ENCODE assay signal across 9 cellular contexts in genomic region chrX:45803383-45803921, GRCh38.
A peak's percentile ranks its signal among the peaks of the same experiment; 100 is the strongest.
DNase-seq lines count a peak whose midpoint lies in the region; ATAC-seq and TF ChIP-seq lines count a peak whose summit lies in the region.
"Had no signal": no experiment of that assay in that cellular context is flagged by ENCODE, and none has a peak within 500 bp of the region (broad histone marks: within the 10 kb centered on the region; RNA-seq: fewer than 3 reads in every experiment).

No MANE protein-coding gene starts in this region.

- no peaks in the 10 kb centered on the region for H3K9me2 ChIP-seq in Karpas-422 (replicated peaks; ENCODE audit: insufficient read depth, low read length)

- DNase-seq in EH (ENCODE audit: low read depth) (peak; percentile 92), NCI-H226 (peak; percentile 78), mesothelial cell of epicardium (ENCODE audit: low spot score in 2 of 2, unreplicated experiment in 2 of 2) (no peak), Karpas-422 (no peak), right lobe of liver (no peak), DMS 273 treated with DMSO at 0.1 percent for 48 hours (lab: John Stamatoyannopoulos, UW) (no peak)

- H3K27me3 ChIP-seq in Karpas-422 (ENCODE audit: low read length) (no peaks in the 10 kb centered on the region), right lobe of liver (no peaks in the 10 kb centered on the region)

- no peaks in the 10 kb centered on the region for H3K36me3 ChIP-seq in Karpas-422 (ENCODE audit: insufficient read depth, low read length)
- no peaks in the 10 kb centered on the region for H3K36me3 ChIP-seq in right lobe of liver

- H3K27ac Mint-ChIP-seq in activated naive CD4-positive, alpha-beta T cell treated with anti-CD3 and anti-CD28 coated beads, Interleukin-2, amount 50 U/mL, for 24 hours, result peak overlapping the region; percentile 90
- H3K27ac Mint-ChIP-seq in mesothelial cell of epicardium, result peak overlapping the region; percentile 85
- H3K27ac Mint-ChIP-seq: dendritic cell treated with granulocyte-macrophage colony-stimulating factor and Interleukin-4, amounts not matched to agents 40 ng/mL and 50 ng/mL, for 4 days had no signal

- H3K9me3 ChIP-seq in Karpas-422 (ENCODE audit: low read length) (no peaks in the 10 kb centered on the region), right lobe of liver (no peaks in the 10 kb centered on the region)

- no peaks in the 10 kb centered on the region for H3K27me3 Mint-ChIP-seq in activated naive CD4-positive, alpha-beta T cell treated with anti-CD3 and anti-CD28 coated beads, Interleukin-2, amount 50 U/mL, for 24 hours
- no peaks in the 10 kb centered on the region for H3K27me3 Mint-ChIP-seq in mesothelial cell of epicardium (ENCODE audit: low read depth)

- no peaks in the 10 kb centered on the region for H4K20me1 ChIP-seq in Karpas-422 (ENCODE audit: insufficient read depth, low read depth, low read length)

- peaks cover 17% of the 10 kb centered on the region for H3K36me3 Mint-ChIP-seq in activated naive CD4-positive, alpha-beta T cell treated with anti-CD3 and anti-CD28 coated beads, Interleukin-2, amount 50 U/mL, for 24 hours
- peaks cover 3% of the 10 kb centered on the region for H3K36me3 Mint-ChIP-seq in mesothelial cell of epicardium

- TF ChIP-seq CTCF in mesothelial cell of epicardium (IDR thresholded peaks at IDR 0.05; ENCODE audit: unreplicated experiment), result no peak
- TF ChIP-seq CTCF in right lobe of liver (IDR thresholded peaks at IDR 0.05), result no peak

- no peak overlapping the region for H3K9ac ChIP-seq in Karpas-422 (ENCODE audit: low read length)

- no peak overlapping the region for H3K27ac ChIP-seq in Karpas-422 (ENCODE audit: low read length)
- H3K27ac ChIP-seq in right lobe of liver, result no peak overlapping the region

- intact Hi-C loops in right lobe of liver (cut with DNase I), result no loop called here

- H3K4me1 Mint-ChIP-seq in activated naive CD4-positive, alpha-beta T cell treated with anti-CD3 and anti-CD28 coated beads, Interleukin-2, amount 50 U/mL, for 24 hours, result peaks cover 65% of the 10 kb centered on the region
- H3K4me1 Mint-ChIP-seq in mesothelial cell of epicardium, result peaks cover 42% of the 10 kb centered on the region

- no peaks in the 10 kb centered on the region for H3K9me3 Mint-ChIP-seq in activated naive CD4-positive, alpha-beta T cell treated with anti-CD3 and anti-CD28 coated beads, Interleukin-2, amount 50 U/mL, for 24 hours
- H3K9me3 Mint-ChIP-seq in mesothelial cell of epicardium, result peaks cover 17% of the 10 kb centered on the region
- H3K9me3 Mint-ChIP-seq: dendritic cell treated with granulocyte-macrophage colony-stimulating factor and Interleukin-4, amounts not matched to agents 40 ng/mL and 50 ng/mL, for 4 days had no signal

- H3K4me2 ChIP-seq in Karpas-422 (ENCODE audit: low read depth, low read length, poor library complexity, severe bottlenecking), result no peak overlapping the region

- WGBS in right lobe of liver (ENCODE audit: insufficient coverage, low coverage, low lambda C conversion rate, missing lambda C conversion rate), result 35% methylated on average over 4 of the region's 4 CpGs

- no peaks in the 10 kb centered on the region for H3K79me2 ChIP-seq in Karpas-422 (ENCODE audit: low read length)

- H3K4me3 Mint-ChIP-seq in activated naive CD4-positive, alpha-beta T cell treated with anti-CD3 and anti-CD28 coated beads, Interleukin-2, amount 50 U/mL, for 24 hours, result peak overlapping the region; percentile 87
- no peak overlapping the region for H3K4me3 Mint-ChIP-seq in mesothelial cell of epicardium
- H3K4me3 Mint-ChIP-seq: dendritic cell treated with granulocyte-macrophage colony-stimulating factor and Interleukin-4, amounts not matched to agents 40 ng/mL and 50 ng/mL, for 4 days had no signal

- no peak overlapping the region for H2AFZ ChIP-seq in Karpas-422 (ENCODE audit: low read length)

- no peak for TF ChIP-seq POLR2A in right lobe of liver (IDR thresholded peaks at IDR 0.05)

- no peak overlapping the region for H3K4me3 ChIP-seq in Karpas-422 (ENCODE audit: low read length)
- H3K4me3 ChIP-seq in right lobe of liver, result no peak overlapping the region

- H3K4me1 ChIP-seq in Karpas-422 (ENCODE audit: low read length) (no peaks in the 10 kb centered on the region), right lobe of liver (no peaks in the 10 kb centered on the region)

- no peak for ATAC-seq in GM21529 (IDR thresholded peaks at IDR 0.05; ENCODE audit: unreplicated experiment)
- no peak for ATAC-seq in right lobe of liver

Comparison
In these comparisons a context has a peak if more than half of its experiments do, and no peak if none do; other contexts are left out.
1. DNase-seq: peak in EH (single experiment) and NCI-H226 (single experiment); none in mesothelial cell of epicardium (0 of 2), Karpas-422 (single experiment), right lobe of liver (0 of 3) and DMS 273 treated with DMSO at 0.1 percent for 48 hours (single experiment).